In genomic region chr22:40487663-40488249, GRCh38 we compare ENCODE assay signal across 8 cellular contexts.
DNase-seq lines count a peak whose midpoint lies in the region; ATAC-seq, FAIRE-seq and TF ChIP-seq lines count a peak whose summit lies in the region.

No MANE protein-coding gene starts in this region.

- no peak for ATAC-seq in HG03280 (IDR thresholded peaks at IDR 0.05; ENCODE audit: unreplicated experiment)

- H2AFZ ChIP-seq in MM.1S (ENCODE audit: low read length): no peak overlapping the region

- intact Hi-C loops in posterior cingulate gyrus (cut with DNase I): loop anchor here (5.0 kb wide), 1 partner anchor 50 kb away; no protein-coding TSS in a partner anchor

- peaks cover 4% of the 10 kb centered on the region for H3K36me3 Mint-ChIP-seq in activated T-cell treated with anti-CD3 and anti-CD28 coated beads, Interleukin-2, amount 50 U/mL, for 24 hours (ENCODE audit: low read depth)

- H3F3A ChIP-seq in MM.1S (ENCODE audit: insufficient read depth, low read length): peaks cover 16% of the 10 kb centered on the region

- H3K4me3 ChIP-seq in MM.1S (ENCODE audit: low read length): no peak overlapping the region

- H3K9me2 ChIP-seq in MM.1S (replicated peaks; ENCODE audit: insufficient read depth, low read length): no peaks in the 10 kb centered on the region

- no peak overlapping the region for H3K4me3 Mint-ChIP-seq in activated T-cell treated with anti-CD3 and anti-CD28 coated beads, Interleukin-2, amount 50 U/mL, for 24 hours

- peaks cover 48% of the 10 kb centered on the region for H3K4me1 Mint-ChIP-seq in activated T-cell treated with anti-CD3 and anti-CD28 coated beads, Interleukin-2, amount 50 U/mL, for 24 hours (ENCODE audit: low read depth)

- no peaks in the 10 kb centered on the region for H4K20me1 ChIP-seq in MM.1S (ENCODE audit: insufficient read depth, low read length)

- peak overlapping the region; percentile 58 for H3K27ac Mint-ChIP-seq in activated T-cell treated with anti-CD3 and anti-CD28 coated beads, Interleukin-2, amount 50 U/mL, for 24 hours

- DNase-seq in activated T-cell treated with anti-CD3 and anti-CD28 coated beads, Interleukin-2, amount 50 U/mL, for 24 hours: no peak
- no peak for DNase-seq in activated T-cell treated with anti-CD3 and anti-CD28 coated beads for 4 hours
- DNase-seq in MM.1S: peak; percentile 44
- peak; percentile 61 for DNase-seq in amniotic epithelial cell (ENCODE audit: low read depth)
- DNase-seq in left kidney (ENCODE audit: low read depth, low spot score): peak; percentile 43
- no peak for DNase-seq in frontal cortex (ENCODE audit: low spot score in 2 of 2)
- no peak for DNase-seq in posterior cingulate gyrus

- FAIRE-seq in frontal cortex (lab: Jason Lieb, UNC): no peak

- H3K9ac ChIP-seq in MM.1S (ENCODE audit: low read length): no peak overlapping the region

- H3K79me2 ChIP-seq in MM.1S (ENCODE audit: low read length): peaks cover 18% of the 10 kb centered on the region; the same call in 1 of the 2 replicates

- H3K27me3 Mint-ChIP-seq in activated T-cell treated with anti-CD3 and anti-CD28 coated beads, Interleukin-2, amount 50 U/mL, for 24 hours: no peaks in the 10 kb centered on the region

- H3K27me3 ChIP-seq in MM.1S (replicated peaks; ENCODE audit: insufficient read depth, low read length): no peaks in the 10 kb centered on the region

- peak; percentile 76 for TF ChIP-seq CTCF in MM.1S (IDR thresholded peaks at IDR 0.05; ENCODE audit: low read length)

- no peaks in the 10 kb centered on the region for H3K9me3 Mint-ChIP-seq in activated T-cell treated with anti-CD3 and anti-CD28 coated beads, Interleukin-2, amount 50 U/mL, for 24 hours

- no peaks in the 10 kb centered on the region for H3K9me3 ChIP-seq in MM.1S (replicated peaks; ENCODE audit: insufficient read depth, low read length)

- H3K4me1 ChIP-seq in MM.1S (ENCODE audit: low read length): peaks cover 18% of the 10 kb centered on the region

- H3K36me3 ChIP-seq in MM.1S (replicated peaks; ENCODE audit: insufficient read depth, low read length): no peaks in the 10 kb centered on the region

- H3K27ac ChIP-seq in MM.1S (ENCODE audit: low read length): no peak overlapping the region

- no peak overlapping the region for H3K4me2 ChIP-seq in MM.1S (ENCODE audit: low read depth, low read length)

Comparison
In these comparisons a context has a peak if more than half of its experiments do, and no peak if none do; other contexts are left out.
1. DNase-seq: peak in MM.1S (single experiment), amniotic epithelial cell (single experiment) and left kidney (single experiment); none in activated T-cell treated with anti-CD3 and anti-CD28 coated beads, Interleukin-2, amount 50 U/mL, for 24 hours (single experiment), activated T-cell treated with anti-CD3 and anti-CD28 coated beads for 4 hours (single experiment), frontal cortex (0 of 2) and posterior cingulate gyrus (0 of 10).